1 cellular context compared by ENCODE assay signal in the genomic region with DNA sequence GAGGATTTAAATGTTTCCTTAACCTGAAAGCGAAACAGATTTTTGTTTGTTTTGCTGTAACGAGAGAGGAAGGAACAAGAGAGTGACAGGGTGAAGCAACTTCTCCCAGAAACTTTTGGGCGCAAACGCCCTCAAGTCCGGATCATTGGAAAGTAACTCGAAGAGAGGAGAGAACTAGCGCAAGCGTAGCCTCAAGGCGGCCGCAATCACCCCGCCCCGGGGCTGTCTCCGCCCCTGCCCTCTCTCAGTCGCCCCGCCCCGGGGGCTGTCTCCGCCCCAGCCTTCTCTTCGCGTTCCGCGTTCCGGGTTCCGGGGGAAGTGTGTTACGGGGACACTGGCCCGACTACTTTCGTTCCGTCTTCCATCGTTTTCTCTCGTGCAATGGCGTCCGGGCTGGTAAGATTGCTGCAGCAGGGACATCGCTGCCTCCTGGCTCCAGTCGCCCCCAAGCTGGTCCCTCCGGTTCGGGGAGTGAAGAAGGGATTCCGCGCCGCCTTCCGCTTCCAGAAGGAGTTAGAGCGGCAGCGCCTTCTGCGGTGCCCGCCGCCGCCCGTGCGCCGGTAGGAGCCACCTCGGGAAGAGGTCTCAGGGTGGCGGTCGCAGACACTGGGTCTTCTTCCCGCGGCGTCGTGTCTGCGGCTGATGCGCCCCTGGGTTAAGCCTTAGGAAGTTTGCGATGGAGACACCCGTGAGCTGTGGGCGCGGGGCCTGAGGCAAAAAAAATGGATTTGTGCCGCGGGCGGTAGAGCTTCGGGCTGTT.
TF ChIP-seq lines count a peak whose summit lies in the region.

A gene (plus strand): TSS at position 372 of the 760 bp plus-strand sequence. CDS start 10 bp downstream, at position 382.

TF ChIP-seq in K562, 482 proteins besides CTCF, POLR2A, EP300 and RAD21 (continued from another document and continues in another):
- TF ChIP-seq, protein P1, sequence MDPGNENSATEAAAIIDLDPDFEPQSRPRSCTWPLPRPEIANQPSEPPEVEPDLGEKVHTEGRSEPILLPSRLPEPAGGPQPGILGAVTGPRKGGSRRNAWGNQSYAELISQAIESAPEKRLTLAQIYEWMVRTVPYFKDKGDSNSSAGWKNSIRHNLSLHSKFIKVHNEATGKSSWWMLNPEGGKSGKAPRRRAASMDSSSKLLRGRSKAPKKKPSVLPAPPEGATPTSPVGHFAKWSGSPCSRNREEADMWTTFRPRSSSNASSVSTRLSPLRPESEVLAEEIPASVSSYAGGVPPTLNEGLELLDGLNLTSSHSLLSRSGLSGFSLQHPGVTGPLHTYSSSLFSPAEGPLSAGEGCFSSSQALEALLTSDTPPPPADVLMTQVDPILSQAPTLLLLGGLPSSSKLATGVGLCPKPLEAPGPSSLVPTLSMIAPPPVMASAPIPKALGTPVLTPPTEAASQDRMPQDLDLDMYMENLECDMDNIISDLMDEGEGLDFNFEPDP (CRISPR knock-in tag; IDR thresholded peaks at IDR 0.05), result no peak
- TF ChIP-seq MCM3 (IDR thresholded peaks at IDR 0.05) (no peak), FOXJ2 (tag; IDR thresholded peaks at IDR 0.05) (peak; percentile 63; the same call in 1 of the 2 replicates), HSF4 (CRISPR knock-in tag; IDR thresholded peaks at IDR 0.05; ENCODE audit: borderline replicate concordance) (no peak), ZKSCAN8 (CRISPR knock-in tag; IDR thresholded peaks at IDR 0.05) (no peak), PTBP1 (IDR thresholded peaks at IDR 0.05; ENCODE audit: low read depth, low read length) (no peak), NFATC3 (IDR thresholded peaks at IDR 0.05) (no peak), ZNF347 (CRISPR knock-in tag; IDR thresholded peaks at IDR 0.05; ENCODE audit: low read depth) (no peak), FOS (IDR thresholded peaks at IDR 0.05; ENCODE audit: extremely low read depth, insufficient read length) (no peak), ESRRA (IDR thresholded peaks at IDR 0.05; ENCODE audit: borderline replicate concordance, low read depth) (0 out of 2 replicates have a peak, but pooled peaks have one; percentile 45), ZC3H8 (IDR thresholded peaks at IDR 0.05) (no peak), TCFL5 (CRISPR knock-in tag; conservative IDR thresholded peaks at IDR 0.05) (no peak), RBM34 (IDR thresholded peaks at IDR 0.05; ENCODE audit: borderline replicate concordance, insufficient read depth, low read length) (no peak), STAT5A (IDR thresholded peaks at IDR 0.05; ENCODE audit: borderline replicate concordance, low read length) (no peak), SP1 (CRISPR knock-in tag; IDR thresholded peaks at IDR 0.05) (peak; percentile 86), MTA1 (IDR thresholded peaks at IDR 0.05; ENCODE audit: borderline replicate concordance) (no peak), ZNF444 (CRISPR knock-in tag; IDR thresholded peaks at IDR 0.05) (no peak), TRIM28 (IDR thresholded peaks at IDR 0.05) (peak; percentile 81), CREB1 (IDR thresholded peaks at IDR 0.05) (no peak; the same call in 1 of the 2 replicates), CREB1 (CRISPR knock-in tag; IDR thresholded peaks at IDR 0.05) (no peak; the same call in 1 of the 2 replicates), LCOR (CRISPR knock-in tag; IDR thresholded peaks at IDR 0.05) (peak; percentile 71; the same call in 1 of the 2 replicates), NEUROD1 (IDR thresholded peaks at IDR 0.05; ENCODE audit: borderline replicate concordance, low read depth, low read length, partially characterized antibody) (peak; percentile 67), ILF3 (IDR thresholded peaks at IDR 0.05; ENCODE audit: borderline replicate concordance) (no peak), ZNF77 (CRISPR knock-in tag; IDR thresholded peaks at IDR 0.05) (no peak), HDAC3 (IDR thresholded peaks at IDR 0.05; ENCODE audit: borderline replicate concordance, partially characterized antibody) (peak; percentile 58), TAF7 (tag; IDR thresholded peaks at IDR 0.05) (peak; percentile 87)
- TF ChIP-seq, protein P2, sequence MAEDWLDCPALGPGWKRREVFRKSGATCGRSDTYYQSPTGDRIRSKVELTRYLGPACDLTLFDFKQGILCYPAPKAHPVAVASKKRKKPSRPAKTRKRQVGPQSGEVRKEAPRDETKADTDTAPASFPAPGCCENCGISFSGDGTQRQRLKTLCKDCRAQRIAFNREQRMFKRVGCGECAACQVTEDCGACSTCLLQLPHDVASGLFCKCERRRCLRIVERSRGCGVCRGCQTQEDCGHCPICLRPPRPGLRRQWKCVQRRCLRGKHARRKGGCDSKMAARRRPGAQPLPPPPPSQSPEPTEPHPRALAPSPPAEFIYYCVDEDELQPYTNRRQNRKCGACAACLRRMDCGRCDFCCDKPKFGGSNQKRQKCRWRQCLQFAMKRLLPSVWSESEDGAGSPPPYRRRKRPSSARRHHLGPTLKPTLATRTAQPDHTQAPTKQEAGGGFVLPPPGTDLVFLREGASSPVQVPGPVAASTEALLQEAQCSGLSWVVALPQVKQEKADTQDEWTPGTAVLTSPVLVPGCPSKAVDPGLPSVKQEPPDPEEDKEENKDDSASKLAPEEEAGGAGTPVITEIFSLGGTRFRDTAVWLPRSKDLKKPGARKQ (CRISPR knock-in tag; IDR thresholded peaks at IDR 0.05), result no peak
- TF ChIP-seq, protein P3, sequence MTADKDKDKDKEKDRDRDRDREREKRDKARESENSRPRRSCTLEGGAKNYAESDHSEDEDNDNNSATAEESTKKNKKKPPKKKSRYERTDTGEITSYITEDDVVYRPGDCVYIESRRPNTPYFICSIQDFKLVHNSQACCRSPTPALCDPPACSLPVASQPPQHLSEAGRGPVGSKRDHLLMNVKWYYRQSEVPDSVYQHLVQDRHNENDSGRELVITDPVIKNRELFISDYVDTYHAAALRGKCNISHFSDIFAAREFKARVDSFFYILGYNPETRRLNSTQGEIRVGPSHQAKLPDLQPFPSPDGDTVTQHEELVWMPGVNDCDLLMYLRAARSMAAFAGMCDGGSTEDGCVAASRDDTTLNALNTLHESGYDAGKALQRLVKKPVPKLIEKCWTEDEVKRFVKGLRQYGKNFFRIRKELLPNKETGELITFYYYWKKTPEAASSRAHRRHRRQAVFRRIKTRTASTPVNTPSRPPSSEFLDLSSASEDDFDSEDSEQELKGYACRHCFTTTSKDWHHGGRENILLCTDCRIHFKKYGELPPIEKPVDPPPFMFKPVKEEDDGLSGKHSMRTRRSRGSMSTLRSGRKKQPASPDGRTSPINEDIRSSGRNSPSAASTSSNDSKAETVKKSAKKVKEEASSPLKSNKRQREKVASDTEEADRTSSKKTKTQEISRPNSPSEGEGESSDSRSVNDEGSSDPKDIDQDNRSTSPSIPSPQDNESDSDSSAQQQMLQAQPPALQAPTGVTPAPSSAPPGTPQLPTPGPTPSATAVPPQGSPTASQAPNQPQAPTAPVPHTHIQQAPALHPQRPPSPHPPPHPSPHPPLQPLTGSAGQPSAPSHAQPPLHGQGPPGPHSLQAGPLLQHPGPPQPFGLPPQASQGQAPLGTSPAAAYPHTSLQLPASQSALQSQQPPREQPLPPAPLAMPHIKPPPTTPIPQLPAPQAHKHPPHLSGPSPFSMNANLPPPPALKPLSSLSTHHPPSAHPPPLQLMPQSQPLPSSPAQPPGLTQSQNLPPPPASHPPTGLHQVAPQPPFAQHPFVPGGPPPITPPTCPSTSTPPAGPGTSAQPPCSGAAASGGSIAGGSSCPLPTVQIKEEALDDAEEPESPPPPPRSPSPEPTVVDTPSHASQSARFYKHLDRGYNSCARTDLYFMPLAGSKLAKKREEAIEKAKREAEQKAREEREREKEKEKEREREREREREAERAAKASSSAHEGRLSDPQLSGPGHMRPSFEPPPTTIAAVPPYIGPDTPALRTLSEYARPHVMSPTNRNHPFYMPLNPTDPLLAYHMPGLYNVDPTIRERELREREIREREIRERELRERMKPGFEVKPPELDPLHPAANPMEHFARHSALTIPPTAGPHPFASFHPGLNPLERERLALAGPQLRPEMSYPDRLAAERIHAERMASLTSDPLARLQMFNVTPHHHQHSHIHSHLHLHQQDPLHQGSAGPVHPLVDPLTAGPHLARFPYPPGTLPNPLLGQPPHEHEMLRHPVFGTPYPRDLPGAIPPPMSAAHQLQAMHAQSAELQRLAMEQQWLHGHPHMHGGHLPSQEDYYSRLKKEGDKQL (CRISPR knock-in tag; IDR thresholded peaks at IDR 0.05; ENCODE audit: borderline replicate concordance), result no peak
- TF ChIP-seq, protein P4, sequence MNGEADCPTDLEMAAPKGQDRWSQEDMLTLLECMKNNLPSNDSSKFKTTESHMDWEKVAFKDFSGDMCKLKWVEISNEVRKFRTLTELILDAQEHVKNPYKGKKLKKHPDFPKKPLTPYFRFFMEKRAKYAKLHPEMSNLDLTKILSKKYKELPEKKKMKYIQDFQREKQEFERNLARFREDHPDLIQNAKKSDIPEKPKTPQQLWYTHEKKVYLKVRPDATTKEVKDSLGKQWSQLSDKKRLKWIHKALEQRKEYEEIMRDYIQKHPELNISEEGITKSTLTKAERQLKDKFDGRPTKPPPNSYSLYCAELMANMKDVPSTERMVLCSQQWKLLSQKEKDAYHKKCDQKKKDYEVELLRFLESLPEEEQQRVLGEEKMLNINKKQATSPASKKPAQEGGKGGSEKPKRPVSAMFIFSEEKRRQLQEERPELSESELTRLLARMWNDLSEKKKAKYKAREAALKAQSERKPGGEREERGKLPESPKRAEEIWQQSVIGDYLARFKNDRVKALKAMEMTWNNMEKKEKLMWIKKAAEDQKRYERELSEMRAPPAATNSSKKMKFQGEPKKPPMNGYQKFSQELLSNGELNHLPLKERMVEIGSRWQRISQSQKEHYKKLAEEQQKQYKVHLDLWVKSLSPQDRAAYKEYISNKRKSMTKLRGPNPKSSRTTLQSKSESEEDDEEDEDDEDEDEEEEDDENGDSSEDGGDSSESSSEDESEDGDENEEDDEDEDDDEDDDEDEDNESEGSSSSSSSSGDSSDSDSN (IDR thresholded peaks at IDR 0.05; ENCODE audit: borderline replicate concordance in 1 of 2, low read depth in 2 of 2, low read length in 2 of 2), result peak in 1 of 2 experiments; percentile 82; a peak in 3 of 4 replicates
- TF ChIP-seq, protein P5, sequence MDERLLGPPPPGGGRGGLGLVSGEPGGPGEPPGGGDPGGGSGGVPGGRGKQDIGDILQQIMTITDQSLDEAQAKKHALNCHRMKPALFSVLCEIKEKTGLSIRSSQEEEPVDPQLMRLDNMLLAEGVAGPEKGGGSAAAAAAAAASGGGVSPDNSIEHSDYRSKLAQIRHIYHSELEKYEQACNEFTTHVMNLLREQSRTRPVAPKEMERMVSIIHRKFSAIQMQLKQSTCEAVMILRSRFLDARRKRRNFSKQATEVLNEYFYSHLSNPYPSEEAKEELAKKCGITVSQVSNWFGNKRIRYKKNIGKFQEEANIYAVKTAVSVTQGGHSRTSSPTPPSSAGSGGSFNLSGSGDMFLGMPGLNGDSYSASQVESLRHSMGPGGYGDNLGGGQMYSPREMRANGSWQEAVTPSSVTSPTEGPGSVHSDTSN (CRISPR knock-in tag; IDR thresholded peaks at IDR 0.05; ENCODE audit: low read depth), result no peak
- TF ChIP-seq, protein P5 (tag; conservative IDR thresholded peaks at IDR 0.05; ENCODE audit: low read depth), result 0 out of 2 replicates have a peak, but pooled peaks have one; percentile 11
- TF ChIP-seq, protein P6, sequence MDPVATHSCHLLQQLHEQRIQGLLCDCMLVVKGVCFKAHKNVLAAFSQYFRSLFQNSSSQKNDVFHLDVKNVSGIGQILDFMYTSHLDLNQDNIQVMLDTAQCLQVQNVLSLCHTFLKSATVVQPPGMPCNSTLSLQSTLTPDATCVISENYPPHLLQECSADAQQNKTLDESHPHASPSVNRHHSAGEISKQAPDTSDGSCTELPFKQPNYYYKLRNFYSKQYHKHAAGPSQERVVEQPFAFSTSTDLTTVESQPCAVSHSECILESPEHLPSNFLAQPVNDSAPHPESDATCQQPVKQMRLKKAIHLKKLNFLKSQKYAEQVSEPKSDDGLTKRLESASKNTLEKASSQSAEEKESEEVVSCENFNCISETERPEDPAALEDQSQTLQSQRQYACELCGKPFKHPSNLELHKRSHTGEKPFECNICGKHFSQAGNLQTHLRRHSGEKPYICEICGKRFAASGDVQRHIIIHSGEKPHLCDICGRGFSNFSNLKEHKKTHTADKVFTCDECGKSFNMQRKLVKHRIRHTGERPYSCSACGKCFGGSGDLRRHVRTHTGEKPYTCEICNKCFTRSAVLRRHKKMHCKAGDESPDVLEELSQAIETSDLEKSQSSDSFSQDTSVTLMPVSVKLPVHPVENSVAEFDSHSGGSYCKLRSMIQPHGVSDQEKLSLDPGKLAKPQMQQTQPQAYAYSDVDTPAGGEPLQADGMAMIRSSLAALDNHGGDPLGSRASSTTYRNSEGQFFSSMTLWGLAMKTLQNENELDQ (CRISPR knock-in tag; IDR thresholded peaks at IDR 0.05; ENCODE audit: borderline replicate concordance), result no peak
- TF ChIP-seq, protein P7, sequence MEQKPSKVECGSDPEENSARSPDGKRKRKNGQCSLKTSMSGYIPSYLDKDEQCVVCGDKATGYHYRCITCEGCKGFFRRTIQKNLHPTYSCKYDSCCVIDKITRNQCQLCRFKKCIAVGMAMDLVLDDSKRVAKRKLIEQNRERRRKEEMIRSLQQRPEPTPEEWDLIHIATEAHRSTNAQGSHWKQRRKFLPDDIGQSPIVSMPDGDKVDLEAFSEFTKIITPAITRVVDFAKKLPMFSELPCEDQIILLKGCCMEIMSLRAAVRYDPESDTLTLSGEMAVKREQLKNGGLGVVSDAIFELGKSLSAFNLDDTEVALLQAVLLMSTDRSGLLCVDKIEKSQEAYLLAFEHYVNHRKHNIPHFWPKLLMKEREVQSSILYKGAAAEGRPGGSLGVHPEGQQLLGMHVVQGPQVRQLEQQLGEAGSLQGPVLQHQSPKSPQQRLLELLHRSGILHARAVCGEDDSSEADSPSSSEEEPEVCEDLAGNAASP (IDR thresholded peaks at IDR 0.05), result no peak
- TF ChIP-seq, protein P8, sequence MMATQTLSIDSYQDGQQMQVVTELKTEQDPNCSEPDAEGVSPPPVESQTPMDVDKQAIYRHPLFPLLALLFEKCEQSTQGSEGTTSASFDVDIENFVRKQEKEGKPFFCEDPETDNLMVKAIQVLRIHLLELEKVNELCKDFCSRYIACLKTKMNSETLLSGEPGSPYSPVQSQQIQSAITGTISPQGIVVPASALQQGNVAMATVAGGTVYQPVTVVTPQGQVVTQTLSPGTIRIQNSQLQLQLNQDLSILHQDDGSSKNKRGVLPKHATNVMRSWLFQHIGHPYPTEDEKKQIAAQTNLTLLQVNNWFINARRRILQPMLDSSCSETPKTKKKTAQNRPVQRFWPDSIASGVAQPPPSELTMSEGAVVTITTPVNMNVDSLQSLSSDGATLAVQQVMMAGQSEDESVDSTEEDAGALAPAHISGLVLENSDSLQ (IDR thresholded peaks at IDR 0.05), result peak; percentile 55
- TF ChIP-seq, protein P9, sequence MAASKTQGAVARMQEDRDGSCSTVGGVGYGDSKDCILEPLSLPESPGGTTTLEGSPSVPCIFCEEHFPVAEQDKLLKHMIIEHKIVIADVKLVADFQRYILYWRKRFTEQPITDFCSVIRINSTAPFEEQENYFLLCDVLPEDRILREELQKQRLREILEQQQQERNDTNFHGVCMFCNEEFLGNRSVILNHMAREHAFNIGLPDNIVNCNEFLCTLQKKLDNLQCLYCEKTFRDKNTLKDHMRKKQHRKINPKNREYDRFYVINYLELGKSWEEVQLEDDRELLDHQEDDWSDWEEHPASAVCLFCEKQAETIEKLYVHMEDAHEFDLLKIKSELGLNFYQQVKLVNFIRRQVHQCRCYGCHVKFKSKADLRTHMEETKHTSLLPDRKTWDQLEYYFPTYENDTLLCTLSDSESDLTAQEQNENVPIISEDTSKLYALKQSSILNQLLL (CRISPR knock-in tag; IDR thresholded peaks at IDR 0.05; ENCODE audit: borderline replicate concordance), result no peak
